In genomic region chr5:14722923-14723322, GRCh38 we compare ENCODE assay signal across 13 cellular contexts. TPM values are rescaled to one million over a fixed set of nuclear protein-coding genes. Genes with fewer than 3 reads are reported as not detected.
DNase-seq lines count a peak whose midpoint lies in the region; ATAC-seq and TF ChIP-seq lines count a peak whose summit lies in the region.
"Had no signal": no experiment of that assay in that cellular context is flagged by ENCODE, and none has a peak within 500 bp of the region (broad histone marks: within the 10 kb centered on the region; RNA-seq: fewer than 3 reads in every experiment).

No MANE protein-coding gene starts in this region.

- no peak overlapping the region for H3K4me3 Mint-ChIP-seq in CD4-positive, CD25-positive, alpha-beta regulatory T cell
- H3K4me3 Mint-ChIP-seq in CD4-positive, alpha-beta memory T cell, result no peak overlapping the region
- H3K4me3 Mint-ChIP-seq in activated T-helper 17 cell treated with anti-CD3 and anti-CD28 coated beads, Interleukin-2, amount 50 U/mL, for 72 hours, result no peak overlapping the region
- H3K4me3 Mint-ChIP-seq: CD14-positive monocyte had no signal

- no peak for ATAC-seq in CD4-positive, CD25-positive, alpha-beta regulatory T cell (ENCODE audit: low read depth in 2 of 2)
- ATAC-seq in activated T-helper 17 cell treated with anti-CD3 and anti-CD28 coated beads, Interleukin-2, amount 50 U/mL, for 72 hours (replicated peaks), result no peak
- no peak for ATAC-seq in HG03159 (IDR thresholded peaks at IDR 0.05; ENCODE audit: unreplicated experiment)
- ATAC-seq: A549, HCT116 had no signal

- H3K27ac Mint-ChIP-seq in CD4-positive, CD25-positive, alpha-beta regulatory T cell, result peak overlapping the region; percentile 58 to 83 (median 72)
- peak overlapping the region in 4 of 7 donors; percentile 44 to 57 (median 54) for H3K27ac Mint-ChIP-seq in CD4-positive, alpha-beta memory T cell
- H3K27ac Mint-ChIP-seq in activated T-helper 17 cell treated with anti-CD3 and anti-CD28 coated beads, Interleukin-2, amount 50 U/mL, for 72 hours, result peak overlapping the region; percentile 40

- peaks cover 19% of the 10 kb centered on the region for H3K4me1 ChIP-seq in CD4-positive, CD25-positive, alpha-beta regulatory T cell (ENCODE audit: control insufficient read depth, insufficient read depth, low read length, poor library complexity, severe bottlenecking)
- peaks cover 14% of the 10 kb centered on the region for H3K4me1 ChIP-seq in CD4-positive, alpha-beta memory T cell (ENCODE audit: insufficient read depth, low read length)
- peaks cover 7% of the 10 kb centered on the region for H3K4me1 ChIP-seq in prostate gland (replicated peaks)
- H3K4me1 ChIP-seq: A549, BE2C had no signal

- no peak for TF ChIP-seq POLR2A in prostate gland (IDR thresholded peaks at IDR 0.05)

- DNase-seq in CD4-positive, CD25-positive, alpha-beta regulatory T cell, result no peak
- no peak for DNase-seq in CD4-positive, alpha-beta memory T cell
- DNase-seq in prostate gland (ENCODE audit: low spot score), result no peak
- no peak for DNase-seq in brain microvascular endothelial cell
- DNase-seq in NCI-H1092 treated with DMSO at 0.1 percent for 48 hours (lab: John Stamatoyannopoulos, UW), result no peak
- DNase-seq: BE2C, Calu3, DMS 273 treated with DMSO at 0.1 percent for 48 hours had no signal

- peaks cover 24% of the 10 kb centered on the region for H3K36me3 ChIP-seq in CD4-positive, CD25-positive, alpha-beta regulatory T cell (ENCODE audit: control insufficient read depth, insufficient read depth, low read length)
- no peaks in the 10 kb centered on the region for H3K36me3 ChIP-seq in CD4-positive, alpha-beta memory T cell (ENCODE audit: insufficient read depth, low read length)
- no peaks in the 10 kb centered on the region for H3K36me3 ChIP-seq in prostate gland
- no peaks in the 10 kb centered on the region for H3K36me3 ChIP-seq in brain microvascular endothelial cell (replicated peaks)

- H3K4me3 ChIP-seq in CD4-positive, CD25-positive, alpha-beta regulatory T cell (ENCODE audit: low read depth, low read length), result no peak overlapping the region
- no peak overlapping the region for H3K4me3 ChIP-seq in CD4-positive, alpha-beta memory T cell (ENCODE audit: low read length in 2 of 2)
- H3K4me3 ChIP-seq in prostate gland (no peak overlapping the region), brain microvascular endothelial cell (ENCODE audit: low read depth, low read length) (no peak overlapping the region)
- H3K4me3 ChIP-seq: A549 had no signal

- POLR2A ChIA-PET in CD4-positive, alpha-beta memory T cell (lab: Charles Lee; ENCODE audit: partially characterized antibody), result interaction anchor here (1.6 kb wide), 1 partner anchor 16 kb away, joined by 4 read pairs; no protein-coding TSS in a partner anchor

- intact Hi-C loops in CD4-positive, alpha-beta memory T cell (cut with micrococcal nuclease), result no loop called here
- intact Hi-C loops in prostate gland (cut with DNase I), result loop anchor here (10.0 kb wide), 1 partner anchor 462 kb away; no protein-coding TSS in a partner anchor

- WGBS in prostate gland, result 84% methylated on average over 8 of the region's 8 CpGs

- H3K27me3 ChIP-seq in CD4-positive, CD25-positive, alpha-beta regulatory T cell (ENCODE audit: control insufficient read depth, insufficient read depth, low read length), result no peaks in the 10 kb centered on the region
- H3K27me3 ChIP-seq in CD4-positive, alpha-beta memory T cell (ENCODE audit: insufficient read depth, low read length), result no peaks in the 10 kb centered on the region
- no peaks in the 10 kb centered on the region for H3K27me3 ChIP-seq in prostate gland (replicated peaks; ENCODE audit: insufficient read depth)
- H3K27me3 ChIP-seq in brain microvascular endothelial cell (replicated peaks), result no peaks in the 10 kb centered on the region
- H3K27me3 ChIP-seq: BE2C had no signal

- no peak overlapping the region for H3K27ac ChIP-seq in CD4-positive, CD25-positive, alpha-beta regulatory T cell (ENCODE audit: insufficient read depth, low read length, poor library complexity, severe bottlenecking)
- no peak overlapping the region for H3K27ac ChIP-seq in CD4-positive, alpha-beta memory T cell (ENCODE audit: low read depth, low read length)
- H3K27ac ChIP-seq in prostate gland (peak overlapping the region; percentile 32 to 88), brain microvascular endothelial cell (no peak overlapping the region)
- H3K27ac ChIP-seq: A549 had no signal

- H3K27me3 Mint-ChIP-seq in CD4-positive, CD25-positive, alpha-beta regulatory T cell, result peaks cover 4% of the 10 kb centered on the region
- H3K27me3 Mint-ChIP-seq in CD4-positive, alpha-beta memory T cell, result no peaks in the 10 kb centered on the region
- no peaks in the 10 kb centered on the region for H3K27me3 Mint-ChIP-seq in activated T-helper 17 cell treated with anti-CD3 and anti-CD28 coated beads, Interleukin-2, amount 50 U/mL, for 72 hours

- TF ChIP-seq CTCF in prostate gland (IDR thresholded peaks at IDR 0.05), result no peak
- TF ChIP-seq CTCF in brain microvascular endothelial cell (IDR thresholded peaks at IDR 0.05; ENCODE audit: low read depth, low read length, missing control alignments), result no peak

- H3K9me3 ChIP-seq in CD4-positive, CD25-positive, alpha-beta regulatory T cell (ENCODE audit: control insufficient read depth in 2 of 2, low read length in 2 of 2), result no peaks in the 10 kb centered on the region
- no peaks in the 10 kb centered on the region for H3K9me3 ChIP-seq in CD4-positive, alpha-beta memory T cell (ENCODE audit: control insufficient read depth in 1 of 2, low read length in 2 of 2)
- H3K9me3 ChIP-seq in prostate gland, result no peaks in the 10 kb centered on the region
- H3K9me3 ChIP-seq: A549, BE2C had no signal

- in situ Hi-C loops in brain microvascular endothelial cell (cut with HindIII; ENCODE audit: low pct_ligation_motif_present, low sequenced_read_pairs), result no loop called here

- peaks cover 41% of the 10 kb centered on the region for H3K36me3 Mint-ChIP-seq in CD4-positive, CD25-positive, alpha-beta regulatory T cell
- peaks cover 19 to 39% of the 10 kb centered on the region in 2 donors for H3K36me3 Mint-ChIP-seq in CD4-positive, alpha-beta memory T cell
- peaks cover 55% of the 10 kb centered on the region for H3K36me3 Mint-ChIP-seq in activated T-helper 17 cell treated with anti-CD3 and anti-CD28 coated beads, Interleukin-2, amount 50 U/mL, for 72 hours (ENCODE audit: low read depth)

- no peaks in the 10 kb centered on the region for H3K9me3 Mint-ChIP-seq in CD4-positive, CD25-positive, alpha-beta regulatory T cell
- no peaks in the 10 kb centered on the region for H3K9me3 Mint-ChIP-seq in CD4-positive, alpha-beta memory T cell
- no peaks in the 10 kb centered on the region for H3K9me3 Mint-ChIP-seq in activated T-helper 17 cell treated with anti-CD3 and anti-CD28 coated beads, Interleukin-2, amount 50 U/mL, for 72 hours

- H3K4me1 Mint-ChIP-seq in CD4-positive, CD25-positive, alpha-beta regulatory T cell, result peaks cover 21 to 66% (median 42%) of the 10 kb centered on the region in 4 donors
- H3K4me1 Mint-ChIP-seq in CD4-positive, alpha-beta memory T cell, result peaks cover 24 to 46% (median 29%) of the 10 kb centered on the region in 4 donors
- H3K4me1 Mint-ChIP-seq in activated T-helper 17 cell treated with anti-CD3 and anti-CD28 coated beads, Interleukin-2, amount 50 U/mL, for 72 hours, result peaks cover 21% of the 10 kb centered on the region

- CTCF ChIA-PET in CD4-positive, alpha-beta memory T cell (lab: Charles Lee; ENCODE audit: partially characterized antibody), result interaction anchor here (0.6 to 4.3 kb wide), 2 partner anchors 38 to 280 kb away, joined by 3 to 28 read pairs; no protein-coding TSS in a partner anchor

RNA-seq across cellular contexts. Expression of gene OTULIN, which starts 58.4 kb away (rescaled TPM):
- 109 TPM for total RNA-seq in CD4-positive, CD25-positive, alpha-beta regulatory T cell
- 10 to 100 TPM; 22.8 to 37.5 (median 26.8) TPM for polyA plus RNA-seq in CD4-positive, CD25-positive, alpha-beta regulatory T cell
- 10 to 100 TPM; 59.4 to 69.0 TPM for total RNA-seq in CD4-positive, alpha-beta memory T cell
- polyA plus RNA-seq in CD4-positive, alpha-beta memory T cell, result 10 to 100 TPM; 12.1 to 20.4 TPM
- total RNA-seq in activated T-helper 17 cell treated with anti-CD3 and anti-CD28 coated beads, Interleukin-2, amount 50 U/mL, for 72 hours, result 10 to 100 TPM; 67.2 to 73.9 TPM
- 10 to 100 TPM; 35.5 to 51.8 TPM for total RNA-seq in prostate gland

Comparison
In these comparisons a context has a peak if more than half of its experiments do, and no peak if none do; other contexts are left out.
1. H3K27ac ChIP-seq: peak in prostate gland (2 of 2); none in CD4-positive, CD25-positive, alpha-beta regulatory T cell (single experiment), CD4-positive, alpha-beta memory T cell (single experiment) and brain microvascular endothelial cell (single experiment).
2. Peak in every context shown above with its lines, with median percentiles within 50 percentile points of each other: H3K27ac Mint-ChIP-seq.